Comparison of ENCODE assay signal across 11 cellular contexts in genomic region chr7:98360221-98361124, GRCh38. TPM values are rescaled to one million over a fixed set of nuclear protein-coding genes. Genes with fewer than 3 reads are reported as not detected.
DNase-seq lines count a peak whose midpoint lies in the region; ATAC-seq and TF ChIP-seq lines count a peak whose summit lies in the region.
"Had no signal": no experiment of that assay in that cellular context is flagged by ENCODE, and none has a peak within 500 bp of the region (broad histone marks: within the 10 kb centered on the region; RNA-seq: fewer than 3 reads in every experiment).

No MANE protein-coding gene starts in this region.

- no peaks in the 10 kb centered on the region; the same call in none of the 2 replicates for H3K27me3 Mint-ChIP-seq in HFFc6 (ENCODE audit: insufficient read depth)

- no peak for TF ChIP-seq CTCF in HFFc6 (IDR thresholded peaks at IDR 0.05)
- TF ChIP-seq CTCF in vagina (IDR thresholded peaks at IDR 0.05), result no peak
- no peak for TF ChIP-seq CTCF in gastrocnemius medialis (IDR thresholded peaks at IDR 0.05 in 4 of 5, conservative IDR thresholded peaks at IDR 0.05 in 1 of 5)

- H3K4me1 Mint-ChIP-seq in HFFc6 (ENCODE audit: low read depth), result peaks cover 24% of the 10 kb centered on the region

- H3K27ac ChIP-seq in vagina, result no peak overlapping the region
- H3K27ac ChIP-seq in gastrocnemius medialis, result peak overlapping the region in 2 of 4 donors; percentile 2 to 10
- H3K27ac ChIP-seq: GM23248 had no signal

- H3K4me1 ChIP-seq in vagina (no peaks in the 10 kb centered on the region), gastrocnemius medialis (no peaks in the 10 kb centered on the region)

- DNase-seq in HFFc6 (no peak), RKO (ENCODE audit: low spot score) (peak; percentile 43), iPS DF 19.7 (ENCODE audit: low read depth, low spot score) (peak; percentile 60), pons (ENCODE audit: low spot score) (peak; percentile 5), dedifferentiated amniotic fluid mesenchymal stem cell (ENCODE audit: extremely low spot score) (no peak), vagina (ENCODE audit: extremely low spot score in 2 of 2) (no peak), gastrocnemius medialis (no peak)
- DNase-seq: GM23248, T1000 had no signal

- no peak for TF ChIP-seq POLR2A in vagina (IDR thresholded peaks at IDR 0.05)
- TF ChIP-seq POLR2A in gastrocnemius medialis (IDR thresholded peaks at IDR 0.05), result no peak

- intact Hi-C loops in vagina (cut with DNase I) (no loop called here), gastrocnemius medialis (cut with DNase I; ENCODE audit: low total_unique reads) (no loop called here)

- no peak overlapping the region for H3K4me3 Mint-ChIP-seq in HFFc6
- H3K4me3 Mint-ChIP-seq: dendritic cell treated with granulocyte-macrophage colony-stimulating factor and Interleukin-4, amounts not matched to agents 40 ng/mL and 50 ng/mL, for 4 days had no signal

- H3K36me3 ChIP-seq in vagina (no peaks in the 10 kb centered on the region), gastrocnemius medialis (no peaks in the 10 kb centered on the region)

- in situ Hi-C loops in gastrocnemius medialis (cut with MboI; ENCODE audit: low sequenced_read_pairs in 4 of 4), result no loop called here

- H3K36me3 Mint-ChIP-seq in HFFc6 (ENCODE audit: low read depth), result no peaks in the 10 kb centered on the region

- H3K9me3 ChIP-seq in vagina, result no peaks in the 10 kb centered on the region
- no peaks in the 10 kb centered on the region for H3K9me3 ChIP-seq in gastrocnemius medialis

- H3K4me3 ChIP-seq in vagina (no peak overlapping the region), gastrocnemius medialis (no peak overlapping the region)
- H3K4me3 ChIP-seq: GM23248 had no signal

- ATAC-seq in gastrocnemius medialis (no peak), HG02623 (IDR thresholded peaks at IDR 0.05; ENCODE audit: unreplicated experiment) (no peak)

- no peaks in the 10 kb centered on the region for H3K9me3 Mint-ChIP-seq in HFFc6
- H3K9me3 Mint-ChIP-seq: dendritic cell treated with granulocyte-macrophage colony-stimulating factor and Interleukin-4, amounts not matched to agents 40 ng/mL and 50 ng/mL, for 4 days had no signal

- no peaks in the 10 kb centered on the region for H3K27me3 ChIP-seq in vagina
- no peaks in the 10 kb centered on the region for H3K27me3 ChIP-seq in gastrocnemius medialis

- peak overlapping the region; percentile 31; the same call in 1 of the 2 replicates for H3K27ac Mint-ChIP-seq in HFFc6
- H3K27ac Mint-ChIP-seq: dendritic cell treated with granulocyte-macrophage colony-stimulating factor and Interleukin-4, amounts not matched to agents 40 ng/mL and 50 ng/mL, for 4 days had no signal

RNA-seq across cellular contexts. Expression of gene BAIAP2L1, which starts 40.4 kb away (rescaled TPM):
- 10 to 100 TPM; 12.9 to 17.5 (median 14.2) TPM for total RNA-seq in HFFc6 (2021; fragmentation: NEBNext Ultra II Directional; extraction: Animal tissue kit (Norgen Biotek cat#: 25700))
- total RNA-seq in vagina, result 17.2 TPM
- 1 to 10 TPM in 2 of 4 donors, under 1 TPM in 2; 0.59 to 3.8 (median 1.2) TPM for total RNA-seq in gastrocnemius medialis

Comparison
In these comparisons a context has a peak if more than half of its experiments do, and no peak if none do; other contexts are left out.
1. DNase-seq: peak in RKO (single experiment), iPS DF 19.7 (single experiment) and pons (single experiment); none in HFFc6 (single experiment), dedifferentiated amniotic fluid mesenchymal stem cell (single experiment), vagina (0 of 2) and gastrocnemius medialis (0 of 2).